In genomic region chr1:16367258-16367967, GRCh38 we compare ENCODE assay signal across 8 cellular contexts. TPM values are rescaled to one million over a fixed set of nuclear protein-coding genes. Genes with fewer than 3 reads are reported as not detected.
DNase-seq lines count a peak whose midpoint lies in the region; ATAC-seq and TF ChIP-seq lines count a peak whose summit lies in the region.

No MANE protein-coding gene starts in this region.

- H4K20me1 ChIP-seq in PC-3 (ENCODE audit: low read length): peaks cover 27% of the 10 kb centered on the region

- TSS peak; percentile 45 for BruUV-seq in PC-3 (replicated peaks; lab: Mats Ljungman, UMichigan)

- peak; percentile 53 for DNase-seq in COR-L47 (lab: John Stamatoyannopoulos, UW)
- peak; percentile 50 for DNase-seq in PC-3
- DNase-seq in activated T-helper 1 cell treated with Interleukin-2 at 50 U/mL for 16 hours (ENCODE audit: low read depth): peak; percentile 66
- peak; percentile 85 for DNase-seq in fibroblast of peridontal ligament (ENCODE audit: extremely low read depth)
- peak; percentile 78 for DNase-seq in nephron progenitor cell

- H2AFZ ChIP-seq in PC-3 (ENCODE audit: low read length): peak overlapping the region; percentile 57

- peak overlapping the region; percentile 92 for H3K9ac ChIP-seq in PC-3 (ENCODE audit: low read length)

- no peaks in the 10 kb centered on the region for H3F3A ChIP-seq in PC-3 (ENCODE audit: low read length, unreplicated experiment)

- H3K9me3 Mint-ChIP-seq in nephron progenitor cell: no peaks in the 10 kb centered on the region
- no peaks in the 10 kb centered on the region for H3K9me3 Mint-ChIP-seq in stimulated activated naive CD8-positive, alpha-beta T cell treated with anti-CD3 and anti-CD28 coated beads, Interleukin-15, Interleukin-2, amounts not matched to agents 100 ng/mL and 50 ng/mL, for 24 hours

- CTCF ChIA-PET in PC-3 (lab: Charles Lee): interaction anchor here (0.6 kb wide), 1 partner anchor 29 kb away, joined by 3 read pairs; no protein-coding TSS in a partner anchor

- H3K4me1 Mint-ChIP-seq in nephron progenitor cell: peaks cover 23% of the 10 kb centered on the region
- peaks cover 43% of the 10 kb centered on the region for H3K4me1 Mint-ChIP-seq in stimulated activated naive CD8-positive, alpha-beta T cell treated with anti-CD3 and anti-CD28 coated beads, Interleukin-15, Interleukin-2, amounts not matched to agents 100 ng/mL and 50 ng/mL, for 24 hours (ENCODE audit: low read depth)

- H3K27ac ChIP-seq in PC-3 (ENCODE audit: low read length): peak overlapping the region; percentile 78

- TF ChIP-seq CTCF in PC-3 (conservative IDR thresholded peaks at IDR 0.05; ENCODE audit: low read depth, low read length) (no peak), nephron progenitor cell (IDR thresholded peaks at IDR 0.05) (no peak)

- intact Hi-C loops in PC-3 (cut with micrococcal nuclease): loop anchor here (2.0 to 5.0 kb wide), 2 partner anchors 75 to 115 kb away; partner anchors contain the start of gene NECAP2

- no peaks in the 10 kb centered on the region for H3K9me3 ChIP-seq in PC-3 (ENCODE audit: low read length)

- peaks cover 51% of the 10 kb centered on the region for H3K79me2 ChIP-seq in PC-3 (ENCODE audit: low read length)

- peaks cover 16% of the 10 kb centered on the region for H3K4me1 ChIP-seq in PC-3 (ENCODE audit: insufficient read depth, low read length)

- ATAC-seq in GM19438 (IDR thresholded peaks at IDR 0.05; ENCODE audit: low read depth, unreplicated experiment) (peak; percentile 68), HG03565 (IDR thresholded peaks at IDR 0.05; ENCODE audit: unreplicated experiment) (peak; percentile 33), PC-3 (peak; percentile 72)

- H3K4me3 ChIP-seq in PC-3 (ENCODE audit: low read length): peak overlapping the region; percentile 79

- no peaks in the 10 kb centered on the region for H3K9me2 ChIP-seq in PC-3 (replicated peaks; ENCODE audit: low read length)

- H3K36me3 Mint-ChIP-seq in nephron progenitor cell (ENCODE audit: low read depth): peaks cover 8% of the 10 kb centered on the region
- H3K36me3 Mint-ChIP-seq in stimulated activated naive CD8-positive, alpha-beta T cell treated with anti-CD3 and anti-CD28 coated beads, Interleukin-15, Interleukin-2, amounts not matched to agents 100 ng/mL and 50 ng/mL, for 24 hours (ENCODE audit: low read depth): peaks cover 29% of the 10 kb centered on the region

- no peaks in the 10 kb centered on the region for H3K36me3 ChIP-seq in PC-3 (ENCODE audit: low read depth, low read length)

- POLR2A ChIA-PET in PC-3 (lab: Charles Lee; ENCODE audit: unreplicated experiment): interaction anchor here (0.5 to 1.1 kb wide), 2 partner anchors 146 to 520 kb away, joined by 3 to 15 read pairs; no protein-coding TSS in a partner anchor

- H3K4me3 Mint-ChIP-seq in nephron progenitor cell: peak overlapping the region; percentile 93
- peak overlapping the region; percentile 95 for H3K4me3 Mint-ChIP-seq in stimulated activated naive CD8-positive, alpha-beta T cell treated with anti-CD3 and anti-CD28 coated beads, Interleukin-15, Interleukin-2, amounts not matched to agents 100 ng/mL and 50 ng/mL, for 24 hours

- peak overlapping the region; percentile 88 for H3K4me2 ChIP-seq in PC-3 (ENCODE audit: low read length)

- H3K27ac Mint-ChIP-seq in nephron progenitor cell: peak overlapping the region; percentile 98
- H3K27ac Mint-ChIP-seq in stimulated activated naive CD8-positive, alpha-beta T cell treated with anti-CD3 and anti-CD28 coated beads, Interleukin-15, Interleukin-2, amounts not matched to agents 100 ng/mL and 50 ng/mL, for 24 hours: peak overlapping the region; percentile 97

- no peaks in the 10 kb centered on the region for H3K27me3 ChIP-seq in PC-3 (ENCODE audit: low read length)

- peaks cover 13% of the 10 kb centered on the region for H3K27me3 Mint-ChIP-seq in nephron progenitor cell (ENCODE audit: low read depth, poor library complexity)
- no peaks in the 10 kb centered on the region for H3K27me3 Mint-ChIP-seq in stimulated activated naive CD8-positive, alpha-beta T cell treated with anti-CD3 and anti-CD28 coated beads, Interleukin-15, Interleukin-2, amounts not matched to agents 100 ng/mL and 50 ng/mL, for 24 hours

RNA-seq across cellular contexts. Expression of gene SZRD1, which starts 0.4 kb away (rescaled TPM):
- 119 and 136 TPM in 2 replicates for total RNA-seq in PC-3 (2014; rRNA removed)

RNA-seq across cellular contexts. Expression of gene FBXO42, which starts 15.1 kb away (rescaled TPM):
- 13.1 and 16.0 TPM in 2 replicates for total RNA-seq in PC-3 (2014; rRNA removed)

Comparison
In these comparisons a context has a peak if more than half of its experiments do, and no peak if none do; other contexts are left out.
1. Peak in every context shown above with its lines: DNase-seq, ATAC-seq, H3K4me3 ChIP-seq and H3K27ac ChIP-seq.